In genomic region chr17:10836145-10836544, GRCh38 we compare ENCODE assay signal across 27 cellular contexts.
"Had no signal": no experiment of that assay in that cellular context is flagged by ENCODE, and none has a peak within 500 bp of the region (broad histone marks: within the 10 kb centered on the region; RNA-seq: fewer than 3 reads in every experiment).

No MANE protein-coding gene starts in this region.

- DNase-seq: activated effector memory CD4-positive, alpha-beta T cell treated with anti-CD3 and anti-CD28 coated beads, Interleukin-2, amount 50 U/mL, for 16 hours; activated effector memory CD4-positive, alpha-beta T cell treated with Interleukin-2 at 50 U/mL for 16 hours; activated gamma-delta T cell; activated gamma-delta T cell treated with Interleukin-2 at 50 U/mL for 16 hours; activated naive CD4-positive, alpha-beta T cell; activated naive CD4-positive, alpha-beta T cell treated with anti-CD3 and anti-CD28 coated beads for 36 hours; activated naive CD4-positive, alpha-beta T cell treated with anti-CD3 and anti-CD28 coated beads, Interleukin-2, amount 10 ng/mL, durations not matched to agents 7 days and 5 days; activated naive CD4-positive, alpha-beta T cell treated with anti-CD3 and anti-CD28 coated beads, Interleukin-2, amount 50 U/mL, for 16 hours; activated naive CD4-positive, alpha-beta T cell treated with Interleukin-2 at 50 U/mL for 16 hours; activated naive CD8-positive, alpha-beta T cell treated with anti-CD3 and anti-CD28 coated beads for 36 hours; activated naive CD8-positive, alpha-beta T cell treated with anti-CD3 and anti-CD28 coated beads, Interleukin-2, amount 10 ng/mL, durations not matched to agents 7 days and 5 days; activated naive CD8-positive, alpha-beta T cell treated with anti-CD3 and anti-CD28 coated beads, Interleukin-2, amount 50 U/mL, for 24 hours; activated T-cell treated with anti-CD3 and anti-CD28 coated beads, Interleukin-2, amount 50 U/mL, for 1 hour; activated T-cell treated with anti-CD3 and anti-CD28 coated beads, Interleukin-2, amount 50 U/mL, for 24 hours; activated T-cell treated with anti-CD3 and anti-CD28 coated beads, Interleukin-2, amount 50 U/mL, for 4 hours; activated T-cell treated with anti-CD3 and anti-CD28 coated beads, Interleukin-2, amount 50 U/mL, for 48 hours; activated T-cell treated with anti-CD3 and anti-CD28 coated beads, Interleukin-2, amount 50 U/mL, for 72 hours; adrenal gland; amniotic stem cell; amygdala; anterior cingulate cortex; aorta; body of pancreas; brain microvascular endothelial cell; caudate nucleus; central memory CD4-positive, alpha-beta T cell; cerebellar nuclear complex had no signal
